8 cellular contexts compared by ENCODE assay signal in the genomic region with DNA sequence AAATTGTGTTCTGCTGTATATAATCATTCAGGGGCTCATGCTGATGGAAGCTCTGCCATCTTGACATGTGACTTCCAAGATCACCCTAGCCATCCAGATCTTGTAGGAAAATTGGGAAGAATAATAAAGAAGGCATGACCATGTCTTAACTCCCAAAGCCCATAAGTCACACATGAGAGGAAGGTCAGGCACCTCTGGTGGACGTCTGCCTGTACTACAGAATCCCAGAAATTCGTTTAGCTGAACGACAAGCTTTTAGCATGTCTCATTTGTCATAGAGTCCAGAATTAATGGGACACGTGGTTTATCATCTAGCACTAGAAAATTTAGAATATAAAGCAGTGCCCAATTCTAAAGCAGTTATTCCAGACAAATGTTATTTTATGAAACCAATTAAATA.
DNase-seq lines count a peak whose midpoint lies in the region; ATAC-seq and TF ChIP-seq lines count a peak whose summit lies in the region.

No MANE protein-coding gene starts in this region.

- H3K27ac ChIP-seq in cardiac muscle cell (no peak overlapping the region), heart right ventricle (no peak overlapping the region), HL-60 (replicated peaks) (no peak overlapping the region), upper lobe of right lung (no peak overlapping the region), sigmoid colon (no peak overlapping the region)

- peak; percentile 54 for TF ChIP-seq CTCF in cardiac muscle cell (IDR thresholded peaks at IDR 0.05; ENCODE audit: low read depth, low read length)
- TF ChIP-seq CTCF in heart right ventricle (IDR thresholded peaks at IDR 0.05): peak in 2 of 9 donors; percentile 19 to 26
- peak; percentile 31 for TF ChIP-seq CTCF in HL-60 (IDR thresholded peaks at IDR 0.05; ENCODE audit: insufficient read depth, low read length)
- peak; percentile 60 for TF ChIP-seq CTCF in cardiac fibroblast (IDR thresholded peaks at IDR 0.05; ENCODE audit: low read depth, low read length)
- TF ChIP-seq CTCF in upper lobe of right lung (IDR thresholded peaks at IDR 0.05): peak; percentile 22
- peak in 1 of 4 experiments; percentile 13 for TF ChIP-seq CTCF in sigmoid colon (IDR thresholded peaks at IDR 0.05)

- H3K4me1 ChIP-seq in cardiac muscle cell (ENCODE audit: low read depth) (no peaks in the 10 kb centered on the region), heart right ventricle (no peaks in the 10 kb centered on the region), upper lobe of right lung (no peaks in the 10 kb centered on the region), sigmoid colon (no peaks in the 10 kb centered on the region)

- WGBS in heart right ventricle, 2 donors: 10 to 17% methylated on average over 4 of the region's 4 CpGs
- 6 to 22% methylated on average over 4 of the region's 4 CpGs for WGBS in sigmoid colon, 2 donors

- ATAC-seq in heart right ventricle: no peak
- ATAC-seq in upper lobe of right lung: no peak
- no peak for ATAC-seq in activated T-helper 17 cell treated with anti-CD3 and anti-CD28 coated beads, Interleukin-2, amount 50 U/mL, for 72 hours (replicated peaks)

- H3K4me3 Mint-ChIP-seq in activated T-helper 17 cell treated with anti-CD3 and anti-CD28 coated beads, Interleukin-2, amount 50 U/mL, for 72 hours: no peak overlapping the region

- no peaks in the 10 kb centered on the region for H3K36me3 ChIP-seq in cardiac muscle cell
- H3K36me3 ChIP-seq in heart right ventricle: no peaks in the 10 kb centered on the region
- H3K36me3 ChIP-seq in upper lobe of right lung: no peaks in the 10 kb centered on the region
- no peaks in the 10 kb centered on the region for H3K36me3 ChIP-seq in sigmoid colon

- no peak for TF ChIP-seq POLR2A in sigmoid colon (IDR thresholded peaks at IDR 0.05)

- H3K27me3 ChIP-seq in cardiac muscle cell (no peaks in the 10 kb centered on the region), heart right ventricle (peaks cover 0 to 9% (median 0%) of the 10 kb centered on the region in 7 donors), HL-60 (ENCODE audit: insufficient read depth, poor library complexity, severe bottlenecking) (peaks cover 10% of the 10 kb centered on the region), upper lobe of right lung (peaks cover 10% of the 10 kb centered on the region), sigmoid colon (no peaks in the 10 kb centered on the region)

- no peak for TF ChIP-seq EP300 in sigmoid colon (IDR thresholded peaks at IDR 0.05)

- H3K27ac Mint-ChIP-seq in activated T-helper 17 cell treated with anti-CD3 and anti-CD28 coated beads, Interleukin-2, amount 50 U/mL, for 72 hours: no peak overlapping the region

- H3K4me3 ChIP-seq in cardiac muscle cell (no peak overlapping the region), heart right ventricle (no peak overlapping the region), HL-60 (replicated peaks; ENCODE audit: insufficient read depth, low read length) (no peak overlapping the region), cardiac fibroblast (replicated peaks in 1 of 2; ENCODE audit: low read depth in 2 of 2, low read length in 2 of 2) (no peak overlapping the region), upper lobe of right lung (no peak overlapping the region), sigmoid colon (no peak overlapping the region)

- H3K4me1 Mint-ChIP-seq in activated T-helper 17 cell treated with anti-CD3 and anti-CD28 coated beads, Interleukin-2, amount 50 U/mL, for 72 hours: no peaks in the 10 kb centered on the region

- intact Hi-C loops in heart right ventricle (cut with DNase I) (no loop called here), upper lobe of right lung (cut with DNase I) (no loop called here), sigmoid colon (cut with DNase I) (no loop called here)

- H3K9me3 Mint-ChIP-seq in activated T-helper 17 cell treated with anti-CD3 and anti-CD28 coated beads, Interleukin-2, amount 50 U/mL, for 72 hours: no peaks in the 10 kb centered on the region

- H3K36me3 Mint-ChIP-seq in activated T-helper 17 cell treated with anti-CD3 and anti-CD28 coated beads, Interleukin-2, amount 50 U/mL, for 72 hours (ENCODE audit: low read depth): no peaks in the 10 kb centered on the region

- H3K9me3 ChIP-seq in cardiac muscle cell (ENCODE audit: low read depth) (no peaks in the 10 kb centered on the region), heart right ventricle (no peaks in the 10 kb centered on the region), upper lobe of right lung (no peaks in the 10 kb centered on the region), sigmoid colon (no peaks in the 10 kb centered on the region)

- H3K27me3 Mint-ChIP-seq in activated T-helper 17 cell treated with anti-CD3 and anti-CD28 coated beads, Interleukin-2, amount 50 U/mL, for 72 hours: peaks cover 19% of the 10 kb centered on the region

- DNase-seq in cardiac muscle cell (ENCODE audit: low read depth in 1 of 2, low spot score in 1 of 2) (peak in 1 of 2 donors; percentile 18), heart right ventricle (no peak), HL-60 (ENCODE audit: low read depth in 1 of 2, low spot score in 1 of 2) (no peak), cardiac fibroblast (ENCODE audit: low read depth in 2 of 2) (peak in 1 of 2 donors; percentile 27), upper lobe of right lung (no peak), sigmoid colon (no peak)
- DNase-seq in effector CD8-positive, alpha-beta T cell (lab: John Stamatoyannopoulos, UW): no peak
